In genomic region chr4:113847710-113848109, GRCh38 we compare ENCODE assay signal across 38 cellular contexts.
"Had no signal": no experiment of that assay in that cellular context is flagged by ENCODE, and none has a peak within 500 bp of the region (broad histone marks: within the 10 kb centered on the region; RNA-seq: fewer than 3 reads in every experiment).

No MANE protein-coding gene starts in this region.

- H3K36me3 Mint-ChIP-seq: activated naive CD4-positive, alpha-beta T cell treated with anti-CD3 and anti-CD28 coated beads, Interleukin-2, amount 10 ng/mL, durations not matched to agents 7 days and 5 days; activated naive CD4-positive, alpha-beta T cell treated with anti-CD3 and anti-CD28 coated beads, Interleukin-2, amount 50 U/mL, for 24 hours; activated naive CD8-positive, alpha-beta T cell; activated naive CD8-positive, alpha-beta T cell treated with anti-CD3 and anti-CD28 coated beads for 36 hours; activated naive CD8-positive, alpha-beta T cell treated with anti-CD3 and anti-CD28 coated beads, Interleukin-2, amount 10 ng/mL, durations not matched to agents 7 days and 5 days; brain had no signal

- ATAC-seq: activated naive CD4-positive, alpha-beta T cell treated with anti-CD3 and anti-CD28 coated beads, Interleukin-2, amount 50 U/mL, for 72 hours; activated naive CD8-positive, alpha-beta T cell treated with anti-CD3 and anti-CD28 coated beads, Interleukin-2, amount 50 U/mL, for 24 hours; activated T-cell treated with anti-CD3 and anti-CD28 coated beads, Interleukin-2, amount 50 U/mL, for 4 hours; activated T-cell treated with anti-CD3 and anti-CD28 coated beads, Interleukin-2, amount 50 U/mL, for 72 hours; activated T-helper 17 cell treated with anti-CD3 and anti-CD28 coated beads, Interleukin-2, amount 50 U/mL, for 72 hours; body of pancreas had no signal

- H3K9me3 ChIP-seq: adrenal gland, ascending aorta, body of pancreas, breast epithelium had no signal

- H3K4me3 ChIP-seq: adrenal gland, ascending aorta, body of pancreas, breast epithelium, cardiac muscle cell had no signal

- H3K27me3 ChIP-seq: adrenal gland, ascending aorta, body of pancreas, brain microvascular endothelial cell, breast epithelium, cardiac muscle cell had no signal

- H3K27me3 Mint-ChIP-seq: activated naive CD4-positive, alpha-beta T cell treated with anti-CD3 and anti-CD28 coated beads, Interleukin-2, amount 50 U/mL, for 24 hours; activated naive CD8-positive, alpha-beta T cell; activated naive CD8-positive, alpha-beta T cell treated with anti-CD3 and anti-CD28 coated beads for 36 hours; activated naive CD8-positive, alpha-beta T cell treated with anti-CD3 and anti-CD28 coated beads, Interleukin-2, amount 10 ng/mL, durations not matched to agents 7 days and 5 days; activated naive CD8-positive, alpha-beta T cell treated with anti-CD3 and anti-CD28 coated beads, Interleukin-2, amount 50 U/mL, for 24 hours; activated T-cell treated with anti-CD3 and anti-CD28 coated beads, Interleukin-2, amount 50 U/mL, for 24 hours; brain had no signal

- H3K27ac ChIP-seq: adrenal gland, ascending aorta, body of pancreas, brain microvascular endothelial cell, breast epithelium, cardiac muscle cell had no signal

- H3K4me3 Mint-ChIP-seq: activated naive CD4-positive, alpha-beta T cell treated with anti-CD3 and anti-CD28 coated beads for 36 hours; activated naive CD4-positive, alpha-beta T cell treated with anti-CD3 and anti-CD28 coated beads, Interleukin-2, amount 10 ng/mL, durations not matched to agents 7 days and 5 days; activated naive CD4-positive, alpha-beta T cell treated with anti-CD3 and anti-CD28 coated beads, Interleukin-2, amount 50 U/mL, for 24 hours; activated naive CD8-positive, alpha-beta T cell; activated naive CD8-positive, alpha-beta T cell treated with anti-CD3 and anti-CD28 coated beads for 36 hours; activated naive CD8-positive, alpha-beta T cell treated with anti-CD3 and anti-CD28 coated beads, Interleukin-2, amount 10 ng/mL, durations not matched to agents 7 days and 5 days; activated naive CD8-positive, alpha-beta T cell treated with anti-CD3 and anti-CD28 coated beads, Interleukin-2, amount 50 U/mL, for 24 hours; activated T-cell treated with anti-CD3 and anti-CD28 coated beads, Interleukin-2, amount 50 U/mL, for 24 hours; activated T-cell treated with anti-CD3 and anti-CD28 coated beads, Interleukin-2, amount 50 U/mL, for 4 hours; activated T-cell treated with anti-CD3 and anti-CD28 coated beads, Interleukin-2, amount 50 U/mL, for 72 hours; activated T-helper 1 cell treated with anti-CD3 and anti-CD28 coated beads, Interleukin-12 subunit alpha, Interleukin-12 subunit beta, Interleukin-2, Interleukin-4 antibody, amounts not matched to agents 30 ng/mL and 10 ng/mL and 1 ng/mL, durations not matched to agents 14 hours and 24 hours and 36 hours; activated T-helper 17 cell treated with anti-CD3 and anti-CD28 coated beads, Interleukin-2, amount 50 U/mL, for 72 hours; brain; central memory CD8-positive, alpha-beta T cell had no signal

- DNase-seq: activated effector memory CD4-positive, alpha-beta T cell treated with anti-CD3 and anti-CD28 coated beads, Interleukin-2, amount 50 U/mL, for 16 hours; activated effector memory CD4-positive, alpha-beta T cell treated with Interleukin-2 at 50 U/mL for 16 hours; activated gamma-delta T cell; activated gamma-delta T cell treated with Interleukin-2 at 50 U/mL for 16 hours; activated naive CD4-positive, alpha-beta T cell; activated naive CD4-positive, alpha-beta T cell treated with anti-CD3 and anti-CD28 coated beads for 36 hours; activated naive CD4-positive, alpha-beta T cell treated with anti-CD3 and anti-CD28 coated beads, Interleukin-2, amount 10 ng/mL, durations not matched to agents 7 days and 5 days; activated naive CD4-positive, alpha-beta T cell treated with anti-CD3 and anti-CD28 coated beads, Interleukin-2, amount 50 U/mL, for 16 hours; activated naive CD4-positive, alpha-beta T cell treated with Interleukin-2 at 50 U/mL for 16 hours; activated naive CD8-positive, alpha-beta T cell treated with anti-CD3 and anti-CD28 coated beads for 36 hours; activated naive CD8-positive, alpha-beta T cell treated with anti-CD3 and anti-CD28 coated beads, Interleukin-2, amount 10 ng/mL, durations not matched to agents 7 days and 5 days; activated naive CD8-positive, alpha-beta T cell treated with anti-CD3 and anti-CD28 coated beads, Interleukin-2, amount 50 U/mL, for 24 hours; activated T-cell treated with anti-CD3 and anti-CD28 coated beads for 4 hours; activated T-cell treated with anti-CD3 and anti-CD28 coated beads, Interleukin-2, amount 50 U/mL, for 1 hour; activated T-cell treated with anti-CD3 and anti-CD28 coated beads, Interleukin-2, amount 50 U/mL, for 24 hours; activated T-cell treated with anti-CD3 and anti-CD28 coated beads, Interleukin-2, amount 50 U/mL, for 4 hours; activated T-cell treated with anti-CD3 and anti-CD28 coated beads, Interleukin-2, amount 50 U/mL, for 48 hours; activated T-cell treated with anti-CD3 and anti-CD28 coated beads, Interleukin-2, amount 50 U/mL, for 72 hours; adrenal gland; amniotic stem cell; amygdala; aorta; body of pancreas; brain microvascular endothelial cell; caudate nucleus; central memory CD4-positive, alpha-beta T cell; cerebellar nuclear complex had no signal

- H3K9me3 Mint-ChIP-seq: activated naive CD4-positive, alpha-beta T cell treated with anti-CD3 and anti-CD28 coated beads for 36 hours; activated naive CD4-positive, alpha-beta T cell treated with anti-CD3 and anti-CD28 coated beads, Interleukin-2, amount 10 ng/mL, durations not matched to agents 7 days and 5 days; activated naive CD4-positive, alpha-beta T cell treated with anti-CD3 and anti-CD28 coated beads, Interleukin-2, amount 50 U/mL, for 24 hours; activated naive CD8-positive, alpha-beta T cell treated with anti-CD3 and anti-CD28 coated beads for 36 hours; activated naive CD8-positive, alpha-beta T cell treated with anti-CD3 and anti-CD28 coated beads, Interleukin-2, amount 50 U/mL, for 24 hours; activated T-cell treated with anti-CD3 and anti-CD28 coated beads, Interleukin-2, amount 50 U/mL, for 24 hours; activated T-cell treated with anti-CD3 and anti-CD28 coated beads, Interleukin-2, amount 50 U/mL, for 4 hours; activated T-cell treated with anti-CD3 and anti-CD28 coated beads, Interleukin-2, amount 50 U/mL, for 72 hours; activated T-helper 1 cell treated with anti-CD3 and anti-CD28 coated beads, Interleukin-12 subunit alpha, Interleukin-12 subunit beta, Interleukin-2, Interleukin-4 antibody, amounts not matched to agents 30 ng/mL and 10 ng/mL and 1 ng/mL, durations not matched to agents 14 hours and 24 hours and 36 hours; activated T-helper 17 cell treated with anti-CD3 and anti-CD28 coated beads, Interleukin-2, amount 50 U/mL, for 72 hours; activated T-helper 2 cell treated with anti-CD3 and anti-CD28 coated beads, Interferon-gamma antibody, Interleukin-2, Interleukin-4, amounts not matched to agents 10 μg/mL and 5 μg/mL and 100 μg/mL, durations not matched to agents 14 hours and 24 hours and 36 hours; central memory CD8-positive, alpha-beta T cell had no signal

- H3K4me1 Mint-ChIP-seq: activated naive CD4-positive, alpha-beta T cell treated with anti-CD3 and anti-CD28 coated beads, Interleukin-2, amount 10 ng/mL, durations not matched to agents 7 days and 5 days; activated naive CD8-positive, alpha-beta T cell treated with anti-CD3 and anti-CD28 coated beads, Interleukin-2, amount 10 ng/mL, durations not matched to agents 7 days and 5 days; activated naive CD8-positive, alpha-beta T cell treated with anti-CD3 and anti-CD28 coated beads, Interleukin-2, amount 50 U/mL, for 24 hours; activated T-helper 17 cell treated with anti-CD3 and anti-CD28 coated beads, Interleukin-2, amount 50 U/mL, for 72 hours; central memory CD8-positive, alpha-beta T cell had no signal

- H3K36me3 ChIP-seq: adrenal gland, ascending aorta, brain microvascular endothelial cell, breast epithelium, cardiac muscle cell had no signal

- H3K27ac Mint-ChIP-seq: activated naive CD4-positive, alpha-beta T cell treated with anti-CD3 and anti-CD28 coated beads for 36 hours; activated naive CD4-positive, alpha-beta T cell treated with anti-CD3 and anti-CD28 coated beads, Interleukin-2, amount 10 ng/mL, durations not matched to agents 7 days and 5 days; activated naive CD4-positive, alpha-beta T cell treated with anti-CD3 and anti-CD28 coated beads, Interleukin-2, amount 50 U/mL, for 24 hours; activated naive CD4-positive, alpha-beta T cell treated with anti-CD3 and anti-CD28 coated beads, Interleukin-2, amount 50 U/mL, for 72 hours; activated naive CD8-positive, alpha-beta T cell; activated naive CD8-positive, alpha-beta T cell treated with anti-CD3 and anti-CD28 coated beads for 36 hours; activated naive CD8-positive, alpha-beta T cell treated with anti-CD3 and anti-CD28 coated beads, Interleukin-2, amount 10 ng/mL, durations not matched to agents 7 days and 5 days; activated naive CD8-positive, alpha-beta T cell treated with anti-CD3 and anti-CD28 coated beads, Interleukin-2, amount 50 U/mL, for 24 hours; activated T-cell treated with anti-CD3 and anti-CD28 coated beads, Interleukin-2, amount 50 U/mL, for 24 hours; activated T-cell treated with anti-CD3 and anti-CD28 coated beads, Interleukin-2, amount 50 U/mL, for 72 hours; activated T-helper 1 cell treated with anti-CD3 and anti-CD28 coated beads, Interleukin-12 subunit alpha, Interleukin-12 subunit beta, Interleukin-2, Interleukin-4 antibody, amounts not matched to agents 30 ng/mL and 10 ng/mL and 1 ng/mL, durations not matched to agents 14 hours and 24 hours and 36 hours; activated T-helper 17 cell treated with anti-CD3 and anti-CD28 coated beads, Interleukin-2, amount 50 U/mL, for 72 hours; activated T-helper 2 cell treated with anti-CD3 and anti-CD28 coated beads, Interferon-gamma antibody, Interleukin-2, Interleukin-4, amounts not matched to agents 10 μg/mL and 5 μg/mL and 100 μg/mL, durations not matched to agents 14 hours and 24 hours and 36 hours had no signal
